In the genomic region with DNA sequence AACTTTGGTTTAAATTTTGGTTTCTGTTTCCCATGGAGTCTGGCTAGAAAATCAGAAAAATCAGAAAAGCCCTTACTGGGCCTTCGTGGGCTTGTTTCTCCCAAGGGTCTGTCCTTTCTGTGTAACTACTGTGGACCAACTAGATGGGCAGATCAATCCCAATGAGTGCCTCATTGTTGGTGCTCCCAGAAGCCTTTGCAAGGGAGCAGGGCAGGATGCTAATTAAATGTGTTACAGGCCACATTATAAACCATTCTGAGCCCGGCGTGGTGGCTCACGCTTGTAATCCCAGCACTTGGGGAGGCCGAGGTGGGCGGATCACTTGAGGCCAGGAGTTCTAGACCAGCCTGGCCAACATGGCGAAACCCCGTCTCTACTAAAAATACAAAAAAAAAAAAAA, we compare ENCODE assay signal across 8 cellular contexts. TPM values are rescaled to one million over a fixed set of nuclear protein-coding genes. Genes with fewer than 3 reads are reported as not detected.
A peak's percentile ranks its signal among the peaks of the same experiment; 100 is the strongest.
DNase-seq lines count a peak whose midpoint lies in the region; ATAC-seq, FAIRE-seq and TF ChIP-seq lines count a peak whose summit lies in the region.
"Not testable (repeated sequence)": the region's sequence is repeated elsewhere in the genome, so short reads cannot be mapped to it uniquely, and the experiment has no call there.

No MANE protein-coding gene starts in this region.

- not testable (repeated sequence) for H3K36me3 ChIP-seq in Loucy (ENCODE audit: insufficient read depth, low read length); H1 (ENCODE audit: control insufficient read depth in 2 of 4, insufficient read depth in 4 of 4, low read length in 3 of 4)

- H2BK120ac ChIP-seq in H1 (replicated peaks; ENCODE audit: low read depth, low read length) = not testable (repeated sequence)

- H3K56ac ChIP-seq in H1 (replicated peaks; ENCODE audit: insufficient read length, low read depth, low read length) = peak overlapping the region; percentile 53

- H3K23me2 ChIP-seq in H1 (ENCODE audit: low read depth, low read length) = not testable (repeated sequence)

- H3K18ac ChIP-seq in H1 (ENCODE audit: extremely low read depth, low read length) = not testable (repeated sequence)

- not testable (repeated sequence) for DNase-seq in A549 (ENCODE audit: low read depth in 1 of 2, low spot score in 1 of 2); H1 (ENCODE audit: low read depth in 1 of 2, low spot score in 2 of 2); immature natural killer cell; progenitor cell of endocrine pancreas (ENCODE audit: low spot score, unreplicated experiment)

- H3K27ac Mint-ChIP-seq in T-helper 1 cell treated with Interleukin-12 subunit alpha and Interleukin-12 subunit beta and Interleukin-4 antibody, amounts not matched to agents 30 μg/mL and 1 μg/mL, for 36 hours = peak overlapping the region; percentile 91
- H3K27ac Mint-ChIP-seq in activated naive CD4-positive, alpha-beta T cell treated with anti-CD3 and anti-CD28 coated beads, Interleukin-2, amount 50 U/mL, for 24 hours; immature natural killer cell; progenitor cell of endocrine pancreas: not testable (repeated sequence)

- TF ChIP-seq RAD21 in A549 (conservative IDR thresholded peaks at IDR 0.05 in 1 of 2, IDR thresholded peaks at IDR 0.05 in 1 of 2); H1 (IDR thresholded peaks at IDR 0.05 in 1 of 2, conservative IDR thresholded peaks at IDR 0.05 in 1 of 2; ENCODE audit: low read depth in 2 of 2, low read length in 2 of 2): not testable (repeated sequence)

- not testable (repeated sequence) for H3K27me3 Mint-ChIP-seq in T-helper 1 cell treated with Interleukin-12 subunit alpha and Interleukin-12 subunit beta and Interleukin-4 antibody, amounts not matched to agents 30 μg/mL and 1 μg/mL, for 36 hours (ENCODE audit: low read depth); activated naive CD4-positive, alpha-beta T cell treated with anti-CD3 and anti-CD28 coated beads, Interleukin-2, amount 50 U/mL, for 24 hours; immature natural killer cell (ENCODE audit: low read depth in 3 of 3); progenitor cell of endocrine pancreas

- H3K14ac ChIP-seq in H1 (ENCODE audit: insufficient read length) = not testable (repeated sequence)

- POLR2A ChIA-PET in A549 (lab: Yijun Ruan, JAX); H1 (lab: Charles Lee; ENCODE audit: partially characterized antibody): not testable (repeated sequence)

- TF ChIP-seq EP300 in A549 (IDR thresholded peaks at IDR 0.05); H1 (IDR thresholded peaks at IDR 0.05; ENCODE audit: borderline replicate concordance in 1 of 2, low read depth in 2 of 2, low read length in 2 of 2): not testable (repeated sequence)

- CTCF ChIA-PET in A549 (lab: Yijun Ruan, JAX) = interaction anchor here (1.1 kb wide), 1 partner anchor 11 kb away, joined by 3 read pairs; no protein-coding TSS in a partner anchor
- CTCF ChIA-PET in H1 (lab: Charles Lee; ENCODE audit: partially characterized antibody) = interaction anchor here (0.6 kb wide), 1 partner anchor 160 kb away, joined by 4 read pairs; no protein-coding TSS in a partner anchor

- peak overlapping the region; percentile 95 for H3K9ac ChIP-seq in Loucy (ENCODE audit: low read depth, low read length, poor library complexity, severe bottlenecking)
- peak overlapping the region in 1 of 4 experiments; percentile 6; a peak in 2 of 7 replicates for H3K9ac ChIP-seq in H1 (replicated peaks in 1 of 4; ENCODE audit: extremely low read depth in 1 of 4, low read depth in 3 of 4, low read length in 3 of 4)

- WGBS in A549 (ENCODE audit: missing lambda C conversion rate) = 95% methylated on average over 8 of the region's 8 CpGs
- 92% methylated on average over 6 of the region's 8 CpGs; no CpG with 5 or more reads in 1 of the 2 experiments for WGBS in H1 (ENCODE audit: extremely low coverage in 1 of 2, insufficient coverage in 1 of 2, insufficient read length in 1 of 2, insufficient replicate concordance in 2 of 2, low coverage in 1 of 2, low lambda C conversion rate in 2 of 2, missing lambda C conversion rate in 1 of 2), 2 experiments

- H3K27ac ChIP-seq in A549 (peak overlapping the region; percentile 88 to 99), H1 (ENCODE audit: low read depth, low read length) (peak overlapping the region; percentile 8; the same call in 1 of the 2 replicates)

- not testable (repeated sequence) for H4K5ac ChIP-seq in H1 (ENCODE audit: insufficient read length, low read depth, low read length)

- H3K4me1 ChIP-seq in A549 (peaks cover 26% of the 10 kb centered on the region), Loucy (ENCODE audit: insufficient read depth, low read length, poor library complexity, severe bottlenecking) (peaks cover 36% of the 10 kb centered on the region)
- H3K4me1 ChIP-seq in H1 (replicated peaks in 1 of 4; ENCODE audit: control insufficient read depth in 3 of 4, insufficient read depth in 4 of 4, low read length in 3 of 4) = not testable (repeated sequence)

- H3K79me2 ChIP-seq in Loucy (ENCODE audit: insufficient read depth, low read length) (peaks cover 57% of the 10 kb centered on the region), H1 (ENCODE audit: control insufficient read depth in 1 of 2, insufficient read depth in 2 of 2, low read length in 2 of 2) (peaks cover 4 to 55% of the 10 kb centered on the region in 2 experiments)

- H3K4me2 ChIP-seq in A549 (peak overlapping the region; percentile 96), Loucy (ENCODE audit: low read depth, low read length, poor library complexity, severe bottlenecking) (peak overlapping the region; percentile 83), H1 (ENCODE audit: insufficient read depth in 1 of 2, low read depth in 2 of 2, low read length in 2 of 2) (peak overlapping the region; percentile 69 to 71)

- not testable (repeated sequence) for H2BK12ac ChIP-seq in H1 (ENCODE audit: low read depth, low read length)

- ATAC-seq in A549 = not testable (repeated sequence)

- H3K4me1 Mint-ChIP-seq in T-helper 1 cell treated with Interleukin-12 subunit alpha and Interleukin-12 subunit beta and Interleukin-4 antibody, amounts not matched to agents 30 μg/mL and 1 μg/mL, for 36 hours (ENCODE audit: low read depth) = peaks cover 39% of the 10 kb centered on the region
- H3K4me1 Mint-ChIP-seq in activated naive CD4-positive, alpha-beta T cell treated with anti-CD3 and anti-CD28 coated beads, Interleukin-2, amount 50 U/mL, for 24 hours = peaks cover 12% of the 10 kb centered on the region
- H3K4me1 Mint-ChIP-seq in immature natural killer cell (peaks cover 11 to 17% of the 10 kb centered on the region in 2 donors), progenitor cell of endocrine pancreas (ENCODE audit: low read depth) (peaks cover 17% of the 10 kb centered on the region)

- peak overlapping the region; percentile 59 for H3K4ac ChIP-seq in H1 (replicated peaks; ENCODE audit: insufficient read length, low read depth, low read length)

- H3K36me3 Mint-ChIP-seq in T-helper 1 cell treated with Interleukin-12 subunit alpha and Interleukin-12 subunit beta and Interleukin-4 antibody, amounts not matched to agents 30 μg/mL and 1 μg/mL, for 36 hours (ENCODE audit: low read depth); activated naive CD4-positive, alpha-beta T cell treated with anti-CD3 and anti-CD28 coated beads, Interleukin-2, amount 50 U/mL, for 24 hours; immature natural killer cell; progenitor cell of endocrine pancreas (ENCODE audit: insufficient read depth): not testable (repeated sequence)

- H4K91ac ChIP-seq in H1 (replicated peaks; ENCODE audit: insufficient read length, low read length) = not testable (repeated sequence)

- not testable (repeated sequence) for H4K20me1 ChIP-seq in Loucy (ENCODE audit: insufficient read depth, low read length, poor library complexity, severe bottlenecking); H1 (replicated peaks in 1 of 2; ENCODE audit: control insufficient read depth in 1 of 2, insufficient read depth in 2 of 2, low read length in 2 of 2)

- H2BK15ac ChIP-seq in H1 (ENCODE audit: low read length) = 0 out of 2 replicates have a peak overlapping the region, but pooled peaks have one; percentile 31

- H3K9me3 Mint-ChIP-seq in T-helper 1 cell treated with Interleukin-12 subunit alpha and Interleukin-12 subunit beta and Interleukin-4 antibody, amounts not matched to agents 30 μg/mL and 1 μg/mL, for 36 hours; activated naive CD4-positive, alpha-beta T cell treated with anti-CD3 and anti-CD28 coated beads, Interleukin-2, amount 50 U/mL, for 24 hours; immature natural killer cell; progenitor cell of endocrine pancreas (ENCODE audit: low read depth): not testable (repeated sequence)

- not testable (repeated sequence) for H2BK20ac ChIP-seq in H1 (ENCODE audit: low read length)

- H3K4me3 ChIP-seq in A549 (peak overlapping the region; percentile 63), GM08714 (ENCODE audit: low read length) (peak overlapping the region; percentile 96), Loucy (ENCODE audit: low read length, poor library complexity, severe bottlenecking) (peak overlapping the region; percentile 91), H1 (ENCODE audit: extremely low read depth in 1 of 4, insufficient read depth in 2 of 4, low read depth in 3 of 4, low read length in 4 of 4) (peak overlapping the region; percentile 72 to 93 (median 84); a peak in 7 of 8 replicates)

- H3K9me2 ChIP-seq in Loucy (replicated peaks; ENCODE audit: low read depth, low read length) = not testable (repeated sequence)

- not testable (repeated sequence) for TF ChIP-seq CTCF in A549 (IDR thresholded peaks at IDR 0.05); Loucy (conservative IDR thresholded peaks at IDR 0.05; ENCODE audit: low read length); H1 (IDR thresholded peaks at IDR 0.05; ENCODE audit: control extremely low read depth in 1 of 3, insufficient read depth in 1 of 3, low read depth in 1 of 3, low read length in 3 of 3); progenitor cell of endocrine pancreas (IDR thresholded peaks at IDR 0.05; ENCODE audit: unreplicated experiment)

- H3F3A ChIP-seq in Loucy (ENCODE audit: low read depth) = not testable (repeated sequence)

- H2AFZ ChIP-seq in Loucy (ENCODE audit: low read length) = peak overlapping the region; percentile 44; the same call in 1 of the 2 replicates
- H2AFZ ChIP-seq in H1 (ENCODE audit: low read length) = not testable (repeated sequence)

- H3K23ac ChIP-seq in H1 (ENCODE audit: insufficient read length) = not testable (repeated sequence)

- H2BK5ac ChIP-seq in H1 (ENCODE audit: low read depth, low read length) = not testable (repeated sequence)

- H4K8ac ChIP-seq in H1 (ENCODE audit: extremely low read depth, insufficient read depth, low read length) = not testable (repeated sequence)

- H3K9me3 ChIP-seq in A549; Loucy (ENCODE audit: insufficient read depth, low read depth, low read length); H1 (ENCODE audit: insufficient read depth in 2 of 2, low read depth in 1 of 2, low read length in 1 of 2): not testable (repeated sequence)

- TF ChIP-seq POLR2A in A549 (IDR thresholded peaks at IDR 0.05; ENCODE audit: low read length); H1 (IDR thresholded peaks at IDR 0.05; ENCODE audit: control extremely low read depth in 1 of 2, low read depth in 2 of 2, low read length in 2 of 2): not testable (repeated sequence)

- FAIRE-seq in A549 (lab: Jason Lieb, UNC); H1 (lab: Jason Lieb, UNC): not testable (repeated sequence)

- H3K27me3 ChIP-seq in Loucy (ENCODE audit: insufficient read depth, low read length, poor library complexity, severe bottlenecking); H1 (replicated peaks in 1 of 4; ENCODE audit: control insufficient read depth in 3 of 4, extremely low read depth in 1 of 4, insufficient read depth in 3 of 4, low read length in 3 of 4): not testable (repeated sequence)

- H2AK5ac ChIP-seq in H1 (ENCODE audit: low read depth, low read length) = not testable (repeated sequence)

- H3K4me3 Mint-ChIP-seq in T-helper 1 cell treated with Interleukin-12 subunit alpha and Interleukin-12 subunit beta and Interleukin-4 antibody, amounts not matched to agents 30 μg/mL and 1 μg/mL, for 36 hours = peak overlapping the region; percentile 97
- H3K4me3 Mint-ChIP-seq in activated naive CD4-positive, alpha-beta T cell treated with anti-CD3 and anti-CD28 coated beads, Interleukin-2, amount 50 U/mL, for 24 hours = peak overlapping the region; percentile 91
- peak overlapping the region in 4 of 5 donors; percentile 91 to 95 (median 92) for H3K4me3 Mint-ChIP-seq in immature natural killer cell
- peak overlapping the region; percentile 89 for H3K4me3 Mint-ChIP-seq in progenitor cell of endocrine pancreas (ENCODE audit: low read depth)

- H3K79me1 ChIP-seq in H1 (ENCODE audit: low read depth, low read length) = not testable (repeated sequence)

RNA-seq across cellular contexts. Expression of gene MELK, which starts 1.4 kb away (rescaled TPM):
- 57.4 and 92.4 TPM in 2 replicates for polyA plus RNA-seq in A549 (2011; rRNA removed)
- 31.7 and 31.9 TPM in 2 replicates for polyA plus RNA-seq in A549 (2012; cell fraction: cytosol; rRNA removed)
- polyA plus RNA-seq in A549 (2012; cell fraction: nucleus; rRNA removed) = 18.4 and 29.0 TPM in 2 replicates
- polyA plus RNA-seq in A549 (2017; fragmentation: RNase III; extraction: RNeasy Plus Mini Kit Qiagen cat#74134 plus additional on column Dnase treatment) = 68.6 to 75.3 TPM (median 72.7 TPM) in 3 replicates
- 14.9 and 20.5 TPM in 2 replicates for polyA minus RNA-seq in A549 (2011; rRNA and poly(A)+ RNA removed)
- total RNA-seq in H1 (2021; fragmentation: NEBNext Ultra II Directional; extraction: Animal tissue kit (Norgen Biotek cat#: 25700)) = 53.1 and 53.6 TPM in 2 replicates
- 12.0 and 26.2 TPM in 2 replicates for polyA plus RNA-seq in H1 (2011; rRNA removed)
- polyA plus RNA-seq in H1 (2011; cell fraction: cytosol; rRNA removed) = 31.5 TPM
- 11.8 TPM for polyA plus RNA-seq in H1 (2011; cell fraction: nucleus; rRNA removed)
- 28.4 to 44.4 TPM (median 35.7 TPM) in 4 replicates for polyA plus RNA-seq in H1 (2012, experiment 1 of 2)
- 6.6 TPM for polyA plus RNA-seq in H1 (2012, experiment 2 of 2)
- polyA plus RNA-seq in H1 (2013, experiment 1 of 2) = 32.1 TPM
- 32.3 TPM for polyA plus RNA-seq in H1 (2013, experiment 2 of 2)
- 25.8 and 40.1 TPM in 2 replicates for polyA minus RNA-seq in H1 (2011; rRNA and poly(A)+ RNA removed)
- polyA minus RNA-seq in H1 (2011; cell fraction: cytosol; rRNA and poly(A)+ RNA removed) = 38.9 TPM
- 30.9 TPM for polyA minus RNA-seq in H1 (2011; cell fraction: nucleus; rRNA and poly(A)+ RNA removed)
- polyA plus RNA-seq in immature natural killer cell = 1 to 10 TPM in 1 of 3 donors, under 1 TPM in 1, not detected in 1; 0.18 to 1.2 TPM
- 24.0 and 27.9 TPM in 2 replicates for total RNA-seq in progenitor cell of endocrine pancreas
